In the genomic region with DNA sequence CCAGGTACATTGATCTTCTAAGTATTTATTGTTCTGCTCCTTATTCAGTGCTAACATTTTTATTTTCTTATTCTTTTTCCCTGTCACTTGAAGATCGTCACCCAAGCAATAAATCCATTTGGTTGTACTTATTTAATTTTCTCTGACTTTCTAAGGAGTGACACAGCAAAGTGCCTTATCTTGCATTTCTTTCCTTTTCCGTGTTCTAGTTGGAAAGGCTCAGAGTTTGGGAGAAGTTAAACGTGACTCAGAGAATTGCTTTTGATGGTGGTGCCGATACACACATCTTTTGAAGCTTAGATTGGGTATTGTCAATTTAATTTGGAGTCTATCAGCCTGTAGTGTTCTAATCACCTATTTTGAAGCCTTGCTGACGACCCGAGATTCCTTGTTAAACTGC, we compare ENCODE assay signal across 19 cellular contexts.
DNase-seq lines count a peak whose midpoint lies in the region; ATAC-seq lines count a peak whose summit lies in the region.
"Had no signal": no experiment of that assay in that cellular context is flagged by ENCODE, and none has a peak within 500 bp of the region (broad histone marks: within the 10 kb centered on the region; RNA-seq: fewer than 3 reads in every experiment).

No MANE protein-coding gene starts in this region.

- H3K27ac Mint-ChIP-seq in activated CD4-positive, alpha-beta T cell treated with anti-CD3 and anti-CD28 coated beads, Interleukin-2, amount 10 ng/mL, durations not matched to agents 7 days and 5 days: peak overlapping the region; percentile 97
- peak overlapping the region; percentile 89 to 96 (median 95) for H3K27ac Mint-ChIP-seq in CD4-positive, alpha-beta memory T cell
- peak overlapping the region; percentile 93 for H3K27ac Mint-ChIP-seq in activated naive CD8-positive, alpha-beta T cell
- peak overlapping the region; percentile 84 to 100 (median 96) for H3K27ac Mint-ChIP-seq in naive thymus-derived CD4-positive, alpha-beta T cell
- H3K27ac Mint-ChIP-seq: nephron had no signal

- CTCF ChIA-PET in activated CD4-positive, alpha-beta T cell treated with anti-CD3 and anti-CD28 coated beads, Interleukin-2, amount 10 ng/mL, durations not matched to agents 7 days and 5 days (lab: Charles Lee): interaction anchor here (0.7 to 1.5 kb wide), 5 partner anchors 8 to 74 kb away, joined by 3 to 5 read pairs (median 3); no protein-coding TSS in a partner anchor
- CTCF ChIA-PET in CD4-positive, alpha-beta memory T cell (lab: Charles Lee; ENCODE audit: partially characterized antibody): interaction anchor here (1.3 to 8.2 kb wide), 6 partner anchors 7 to 27 kb away, joined by 3 to 80 read pairs (median 6); no protein-coding TSS in a partner anchor
- CTCF ChIA-PET in naive thymus-derived CD4-positive, alpha-beta T cell (lab: Charles Lee): interaction anchor here (1.1 to 1.5 kb wide), 2 partner anchors 13 to 26 kb away, joined by 3 to 6 read pairs; no protein-coding TSS in a partner anchor

- peak overlapping the region; percentile 47 for H3K4me3 Mint-ChIP-seq in activated CD4-positive, alpha-beta T cell treated with anti-CD3 and anti-CD28 coated beads, Interleukin-2, amount 10 ng/mL, durations not matched to agents 7 days and 5 days
- peak overlapping the region; percentile 54 to 85 (median 72) for H3K4me3 Mint-ChIP-seq in CD4-positive, alpha-beta memory T cell
- H3K4me3 Mint-ChIP-seq in activated naive CD8-positive, alpha-beta T cell: peak overlapping the region; percentile 61
- H3K4me3 Mint-ChIP-seq in naive thymus-derived CD4-positive, alpha-beta T cell: peak overlapping the region; percentile 68 to 83 (median 78)
- H3K4me3 Mint-ChIP-seq: CD14-positive monocyte, nephron had no signal

- no peaks in the 10 kb centered on the region for H3K27me3 Mint-ChIP-seq in activated CD4-positive, alpha-beta T cell treated with anti-CD3 and anti-CD28 coated beads, Interleukin-2, amount 10 ng/mL, durations not matched to agents 7 days and 5 days
- H3K27me3 Mint-ChIP-seq in CD4-positive, alpha-beta memory T cell: no peaks in the 10 kb centered on the region
- no peaks in the 10 kb centered on the region for H3K27me3 Mint-ChIP-seq in activated naive CD8-positive, alpha-beta T cell
- H3K27me3 Mint-ChIP-seq in naive thymus-derived CD4-positive, alpha-beta T cell: no peaks in the 10 kb centered on the region

- no peak for DNase-seq in activated CD4-positive, alpha-beta T cell treated with anti-CD3 and anti-CD28 coated beads, Interleukin-2, amount 10 ng/mL, durations not matched to agents 7 days and 5 days
- no peak for DNase-seq in activated CD4-positive, alpha-beta T cell treated with anti-CD3 and anti-CD28 coated beads, Interleukin-2, amount 50 U/mL, for 4 hours
- DNase-seq in CD4-positive, alpha-beta memory T cell: no peak
- no peak for DNase-seq in naive thymus-derived CD4-positive, alpha-beta T cell
- DNase-seq in SW 1271 (lab: John Stamatoyannopoulos, UW) (no peak), 8988T (no peak)
- DNase-seq: ACHN; brain microvascular endothelial cell; DMS53; H7; kidney glomerular epithelial cell; NCI-H1105 treated with DMSO at 0.1 percent for 48 hours; stimulated activated CD4-positive, alpha-beta T cell treated with anti-CD3 and anti-CD28 coated beads, Interleukin-4, amount 100 ng/mL, for 4 hours had no signal

- H3K4me1 ChIP-seq in CD4-positive, alpha-beta memory T cell (ENCODE audit: insufficient read depth, low read length): peaks cover 94% of the 10 kb centered on the region
- H3K4me1 ChIP-seq in naive thymus-derived CD4-positive, alpha-beta T cell (ENCODE audit: control insufficient read depth in 2 of 2, insufficient read depth in 2 of 2, low read length in 2 of 2): peaks cover 60 to 85% of the 10 kb centered on the region in 2 donors
- H3K4me1 ChIP-seq: suprapubic skin had no signal

- intact Hi-C loops in CD4-positive, alpha-beta memory T cell (cut with micrococcal nuclease): no loop called here
- intact Hi-C loops in naive thymus-derived CD4-positive, alpha-beta T cell (cut with micrococcal nuclease): no loop called here

- peaks cover 43% of the 10 kb centered on the region for H3K36me3 Mint-ChIP-seq in activated CD4-positive, alpha-beta T cell treated with anti-CD3 and anti-CD28 coated beads, Interleukin-2, amount 10 ng/mL, durations not matched to agents 7 days and 5 days (ENCODE audit: low read depth)
- peaks cover 4 to 9% of the 10 kb centered on the region in 2 donors for H3K36me3 Mint-ChIP-seq in CD4-positive, alpha-beta memory T cell
- peaks cover 8% of the 10 kb centered on the region for H3K36me3 Mint-ChIP-seq in activated naive CD8-positive, alpha-beta T cell
- H3K36me3 Mint-ChIP-seq in naive thymus-derived CD4-positive, alpha-beta T cell: peaks cover 0 to 32% (median 5%) of the 10 kb centered on the region in 5 donors

- H3K9me3 ChIP-seq in CD4-positive, alpha-beta memory T cell (ENCODE audit: control insufficient read depth in 1 of 2, low read length in 2 of 2): no peaks in the 10 kb centered on the region
- H3K9me3 ChIP-seq in naive thymus-derived CD4-positive, alpha-beta T cell (ENCODE audit: control insufficient read depth in 2 of 3, low read length in 3 of 3): no peaks in the 10 kb centered on the region
- H3K9me3 ChIP-seq: suprapubic skin had no signal

- H3K27ac ChIP-seq in CD4-positive, alpha-beta memory T cell (ENCODE audit: low read depth, low read length): peak overlapping the region; percentile 43
- H3K27ac ChIP-seq in naive thymus-derived CD4-positive, alpha-beta T cell (ENCODE audit: low read depth, low read length): peak overlapping the region; percentile 69
- H3K27ac ChIP-seq: brain microvascular endothelial cell, SK-N-MC, suprapubic skin had no signal

- no peaks in the 10 kb centered on the region for H3K36me3 ChIP-seq in CD4-positive, alpha-beta memory T cell (ENCODE audit: insufficient read depth, low read length)
- H3K36me3 ChIP-seq in naive thymus-derived CD4-positive, alpha-beta T cell (ENCODE audit: control insufficient read depth in 2 of 3, insufficient read depth in 3 of 3, low read length in 3 of 3): no peaks in the 10 kb centered on the region
- H3K36me3 ChIP-seq: brain microvascular endothelial cell, suprapubic skin had no signal

- H3K27me3 ChIP-seq in CD4-positive, alpha-beta memory T cell (ENCODE audit: insufficient read depth, low read length): no peaks in the 10 kb centered on the region
- no peaks in the 10 kb centered on the region for H3K27me3 ChIP-seq in naive thymus-derived CD4-positive, alpha-beta T cell (ENCODE audit: control insufficient read depth in 2 of 2, insufficient read depth in 2 of 2, low read length in 2 of 2)
- H3K27me3 ChIP-seq: brain microvascular endothelial cell, suprapubic skin had no signal

- H3K9me3 Mint-ChIP-seq in activated CD4-positive, alpha-beta T cell treated with anti-CD3 and anti-CD28 coated beads, Interleukin-2, amount 10 ng/mL, durations not matched to agents 7 days and 5 days: peaks cover 2% of the 10 kb centered on the region
- no peaks in the 10 kb centered on the region for H3K9me3 Mint-ChIP-seq in CD4-positive, alpha-beta memory T cell
- H3K9me3 Mint-ChIP-seq in activated naive CD8-positive, alpha-beta T cell (ENCODE audit: low read depth): no peaks in the 10 kb centered on the region
- H3K9me3 Mint-ChIP-seq in naive thymus-derived CD4-positive, alpha-beta T cell: peaks cover 0 to 2% (median 0%) of the 10 kb centered on the region in 11 donors
- H3K9me3 Mint-ChIP-seq: CD14-positive monocyte, nephron had no signal

- H3K4me3 ChIP-seq in CD4-positive, alpha-beta memory T cell (ENCODE audit: low read length in 2 of 2): no peak overlapping the region
- H3K4me3 ChIP-seq in naive thymus-derived CD4-positive, alpha-beta T cell (ENCODE audit: low read length): peak overlapping the region; percentile 10
- H3K4me3 ChIP-seq: SK-N-MC, suprapubic skin had no signal

- ATAC-seq in naive thymus-derived CD4-positive, alpha-beta T cell: no peak
- ATAC-seq in HG03139 (IDR thresholded peaks at IDR 0.05; ENCODE audit: unreplicated experiment): no peak

- peaks cover 85% of the 10 kb centered on the region for H3K4me1 Mint-ChIP-seq in activated CD4-positive, alpha-beta T cell treated with anti-CD3 and anti-CD28 coated beads, Interleukin-2, amount 10 ng/mL, durations not matched to agents 7 days and 5 days
- peaks cover 46 to 97% (median 75%) of the 10 kb centered on the region in 4 donors for H3K4me1 Mint-ChIP-seq in CD4-positive, alpha-beta memory T cell
- H3K4me1 Mint-ChIP-seq in activated naive CD8-positive, alpha-beta T cell (ENCODE audit: low read depth): peaks cover 91% of the 10 kb centered on the region
- H3K4me1 Mint-ChIP-seq in naive thymus-derived CD4-positive, alpha-beta T cell: peaks cover 64 to 99% (median 90%) of the 10 kb centered on the region in 7 donors

- POLR2A ChIA-PET in activated CD4-positive, alpha-beta T cell treated with anti-CD3 and anti-CD28 coated beads, Interleukin-2, amount 10 ng/mL, durations not matched to agents 7 days and 5 days (lab: Charles Lee): interaction anchor here (1.0 to 2.2 kb wide), 2 partner anchors 8 to 59 kb away, joined by 3 to 8 read pairs; no protein-coding TSS in a partner anchor
- POLR2A ChIA-PET in CD4-positive, alpha-beta memory T cell (lab: Charles Lee; ENCODE audit: partially characterized antibody): interaction anchor here (0.7 to 10.3 kb wide), 10 partner anchors 8 to 70 kb away, joined by 3 to 274 read pairs (median 6); partner anchors contain the start of gene PITPNC1
- POLR2A ChIA-PET in naive thymus-derived CD4-positive, alpha-beta T cell (lab: Charles Lee): interaction anchor here (0.6 to 13.5 kb wide), 4 partner anchors 13 to 70 kb away, joined by 3 to 335 read pairs (median 10); no protein-coding TSS in a partner anchor
